ENCODE assay signal across 28 cellular contexts in the genomic region with DNA sequence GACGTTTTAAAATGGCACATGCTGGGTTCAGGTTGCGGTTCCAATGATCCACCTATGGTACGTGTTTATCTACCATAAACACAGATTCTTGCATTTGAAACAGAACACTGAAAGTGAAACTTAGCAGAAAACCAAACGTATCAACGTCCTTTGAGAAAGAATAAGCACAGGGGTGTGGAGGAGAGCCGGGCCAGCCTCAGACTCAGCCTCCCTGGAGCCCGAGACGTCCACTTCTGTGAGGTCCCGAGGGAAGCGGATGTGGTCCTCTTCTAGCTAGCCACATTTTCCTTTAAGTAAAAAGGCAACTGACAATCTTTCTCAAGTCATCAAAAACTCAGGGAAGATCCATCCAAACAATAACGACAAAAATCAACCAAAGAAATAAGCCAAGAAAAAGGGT.
"Had no signal": no experiment of that assay in that cellular context is flagged by ENCODE, and none has a peak within 500 bp of the region (broad histone marks: within the 10 kb centered on the region; RNA-seq: fewer than 3 reads in every experiment).

No MANE protein-coding gene starts in this region.

- H3K9me3 ChIP-seq: gastrocnemius medialis had no signal

- H3K36me3 ChIP-seq: brain microvascular endothelial cell, gastrocnemius medialis, heart left ventricle had no signal

- H3K27me3 ChIP-seq: brain microvascular endothelial cell, dorsolateral prefrontal cortex, foreskin keratinocyte had no signal

- H3K4me3 ChIP-seq: coronary artery, dorsolateral prefrontal cortex, gastrocnemius medialis, heart left ventricle had no signal

- H3K4me1 ChIP-seq: gastrocnemius medialis, heart left ventricle had no signal

- DNase-seq: activated CD4-positive, alpha-beta memory T cell treated with anti-CD3 and anti-CD28 coated beads for 36 hours; activated CD4-positive, alpha-beta T cell treated with anti-CD3 and anti-CD28 coated beads for 36 hours; activated CD4-positive, alpha-beta T cell treated with anti-CD3 and anti-CD28 coated beads, Interleukin-2, amount 10 ng/mL, durations not matched to agents 24 days and 14 days; activated CD4-positive, CD25-positive, alpha-beta regulatory T cell; activated CD4-positive, CD25-positive, alpha-beta regulatory T cell treated with anti-CD3 and anti-CD28 coated beads, Interleukin-2, amount 50 U/mL, for 72 hours; activated CD8-positive, alpha-beta memory T cell treated with anti-CD3 and anti-CD28 coated beads, Interleukin-2, amount 10 ng/mL, durations not matched to agents 7 days and 5 days; activated CD8-positive, alpha-beta memory T cell treated with anti-CD3 and anti-CD28 coated beads, Interleukin-2, amount 50 U/mL, for 4 hours; activated CD8-positive, alpha-beta T cell treated with anti-CD3 and anti-CD28 coated beads, Interleukin-2, amount 10 ng/mL, durations not matched to agents 7 days and 5 days; activated gamma-delta T cell; activated naive CD4-positive, alpha-beta T cell; activated naive CD4-positive, alpha-beta T cell treated with anti-CD3 and anti-CD28 coated beads, Interleukin-2, amount 10 ng/mL, durations not matched to agents 7 days and 5 days; activated naive CD8-positive, alpha-beta T cell treated with anti-CD3 and anti-CD28 coated beads, Interleukin-2, amount 10 ng/mL, durations not matched to agents 7 days and 5 days; activated T-cell treated with anti-CD3 and anti-CD28 coated beads, Interleukin-2, amount 50 U/mL, for 1 hour; activated T-cell treated with anti-CD3 and anti-CD28 coated beads, Interleukin-2, amount 50 U/mL, for 48 hours; amniotic stem cell; anterior cingulate cortex; brain microvascular endothelial cell; dorsolateral prefrontal cortex; effector memory CD4-positive, alpha-beta T cell; endodermal cell; foreskin keratinocyte; gastrocnemius medialis; glutamatergic neuron; heart left ventricle; T-helper 1 cell; T-helper 17 cell; T1000 had no signal

- H3K27ac ChIP-seq: brain microvascular endothelial cell, coronary artery, dorsolateral prefrontal cortex, foreskin keratinocyte, gastrocnemius medialis, heart left ventricle had no signal
